In genomic region chr17:81395600-81396277, GRCh38 we compare ENCODE assay signal across 8 cellular contexts. TPM values are rescaled to one million over a fixed set of nuclear protein-coding genes. Genes with fewer than 3 reads are reported as not detected.
DNase-seq lines count a peak whose midpoint lies in the region; ATAC-seq and TF ChIP-seq lines count a peak whose summit lies in the region.

No MANE protein-coding gene starts in this region.

- no peaks in the 10 kb centered on the region for H4K20me1 ChIP-seq in GM23248 (ENCODE audit: insufficient read depth)

- peak overlapping the region; percentile 95 for H3K9ac ChIP-seq in GM23248

- peaks cover 72% of the 10 kb centered on the region for H3K79me2 ChIP-seq in GM23248 (ENCODE audit: insufficient read depth)

- H3K4me2 ChIP-seq in GM23248 (ENCODE audit: unreplicated experiment): peak overlapping the region; percentile 96

- peaks cover 36% of the 10 kb centered on the region for H3K4me1 ChIP-seq in GM23248 (ENCODE audit: insufficient read depth)

- in situ Hi-C loops in GM23248 (cut with MboI): no loop called here

- H3K9me3 ChIP-seq in GM23248 (ENCODE audit: low read depth): no peaks in the 10 kb centered on the region

- no peak for ATAC-seq in GM19463 (IDR thresholded peaks at IDR 0.05; ENCODE audit: unreplicated experiment)
- ATAC-seq in HG03457 (IDR thresholded peaks at IDR 0.05; ENCODE audit: unreplicated experiment): no peak
- no peak for ATAC-seq in left colon

- 0 to 1% methylated on average over 43 of the region's 43 CpGs for WGBS in GM23248 (ENCODE audit: low coverage in 1 of 2, low lambda C conversion rate in 2 of 2, missing lambda C conversion rate in 2 of 2), 2 experiments

- TF ChIP-seq CTCF in fibroblast of pulmonary artery (IDR thresholded peaks at IDR 0.05; ENCODE audit: low read length, missing control alignments) (no peak), retinal pigment epithelial cell (conservative IDR thresholded peaks at IDR 0.05; ENCODE audit: low read depth, low read length) (no peak)

- peaks cover 7% of the 10 kb centered on the region; the same call in 1 of the 2 replicates for H3F3A ChIP-seq in GM23248 (ENCODE audit: insufficient read depth)

- intact Hi-C loops in left colon (cut with DNase I, micrococcal nuclease): no loop called here

- no peaks in the 10 kb centered on the region for H3K27me3 ChIP-seq in GM23248 (replicated peaks; ENCODE audit: insufficient read depth)

- H3K9me2 ChIP-seq in GM23248 (ENCODE audit: insufficient read depth): no peaks in the 10 kb centered on the region

- DNase-seq in GM23248 (peak; percentile 54), fibroblast of pulmonary artery (ENCODE audit: low read depth) (no peak), retinal pigment epithelial cell (ENCODE audit: low read depth) (no peak), left colon (no peak), HuH-7 (ENCODE audit: low spot score) (no peak)

- H3K36me3 ChIP-seq in GM23248 (ENCODE audit: low read depth): no peaks in the 10 kb centered on the region

- H3K4me3 ChIP-seq in GM23248 (peak overlapping the region; percentile 85), fibroblast of pulmonary artery (replicated peaks; ENCODE audit: low read depth, low read length) (peak overlapping the region; percentile 71), retinal pigment epithelial cell (ENCODE audit: low read length) (peak overlapping the region; percentile 71)

- peak overlapping the region; percentile 89 for H3K27ac ChIP-seq in GM23248

- peak overlapping the region; percentile 13; the same call in 1 of the 2 replicates for H2AFZ ChIP-seq in GM23248

TF ChIP-seq in PFSK-1, 5 proteins besides CTCF, POLR2A, EP300 and RAD21:
- TF ChIP-seq TAF1 (IDR thresholded peaks at IDR 0.05; ENCODE audit: borderline replicate concordance, insufficient read depth, low read length) (no peak), SIN3A (IDR thresholded peaks at IDR 0.05; ENCODE audit: borderline replicate concordance, insufficient read depth, low read length) (peak; percentile 11; the same call in 1 of the 2 replicates)

RNA-seq across cellular contexts. Expression of gene BAHCC1, which starts 0.5 kb away (rescaled TPM):
- 3.0 and 5.2 TPM in 2 replicates for total RNA-seq in GM23248 (2014; rRNA removed; shearing (Covaris generic))
- 0.91 and 1.3 TPM in 2 replicates for polyA plus RNA-seq in GM23248 (2016; fragmentation: Nextera tagmentation; extraction: Ambion mirVana)
- polyA plus RNA-seq in PFSK-1 (2012; ENCODE audit: insufficient read length, low read depth): 44.2 TPM
- total RNA-seq in left colon: 10 to 100 TPM; 12.2 to 14.2 TPM
